Comparison of ENCODE assay signal across 2 cellular contexts in the genomic region with DNA sequence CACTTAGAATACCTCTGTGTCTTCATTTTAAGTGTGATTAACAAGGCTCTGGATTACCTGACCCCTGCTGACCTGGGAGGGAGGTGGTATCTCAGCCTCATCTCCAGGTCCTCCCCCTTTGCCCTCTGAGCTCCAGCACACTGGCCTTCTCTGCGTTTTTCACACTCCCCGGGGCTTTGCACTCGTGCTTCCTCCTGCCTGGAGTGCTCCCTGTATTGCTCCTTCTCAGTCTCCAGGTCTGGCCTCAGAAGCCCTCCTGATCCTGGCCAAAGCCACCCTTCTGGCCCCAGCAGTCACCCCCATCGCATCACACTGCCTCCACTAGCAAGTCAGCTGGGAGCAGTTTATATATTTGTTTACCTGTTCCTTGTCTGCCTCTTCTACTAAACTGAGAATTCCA.
TF ChIP-seq lines count a peak whose summit lies in the region.

No MANE protein-coding gene starts in this region.

TF ChIP-seq in K562, 482 proteins besides CTCF, POLR2A, EP300 and RAD21:
- TF ChIP-seq NR4A1 (CRISPR knock-in tag; IDR thresholded peaks at IDR 0.05): no peak
- TF ChIP-seq NR4A1 (tag; IDR thresholded peaks at IDR 0.05): no peak
- TF ChIP-seq XRCC3 (IDR thresholded peaks at IDR 0.05): no peak
- TF ChIP-seq ZNF263 (CRISPR knock-in tag; IDR thresholded peaks at IDR 0.05; ENCODE audit: borderline replicate concordance): peak; percentile 81
TF ChIP-seq in K562: peak in this region for 1.

TF ChIP-seq in SK-N-SH, 30 proteins besides CTCF, POLR2A, EP300 and RAD21:
- TF ChIP-seq GABPA (IDR thresholded peaks at IDR 0.05; ENCODE audit: low read depth): no peak
- TF ChIP-seq, protein P1, sequence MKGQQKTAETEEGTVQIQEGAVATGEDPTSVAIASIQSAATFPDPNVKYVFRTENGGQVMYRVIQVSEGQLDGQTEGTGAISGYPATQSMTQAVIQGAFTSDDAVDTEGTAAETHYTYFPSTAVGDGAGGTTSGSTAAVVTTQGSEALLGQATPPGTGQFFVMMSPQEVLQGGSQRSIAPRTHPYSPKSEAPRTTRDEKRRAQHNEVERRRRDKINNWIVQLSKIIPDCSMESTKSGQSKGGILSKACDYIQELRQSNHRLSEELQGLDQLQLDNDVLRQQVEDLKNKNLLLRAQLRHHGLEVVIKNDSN (IDR thresholded peaks at IDR 0.05; ENCODE audit: borderline replicate concordance, low read depth): no peak
- TF ChIP-seq POLR2AphosphoS5 (IDR thresholded peaks at IDR 0.05; ENCODE audit: low read depth, low read length): no peak
- TF ChIP-seq CHD2 (IDR thresholded peaks at IDR 0.05; ENCODE audit: low read length, partially characterized antibody): no peak
- no peak for TF ChIP-seq SIN3A (IDR thresholded peaks at IDR 0.05; ENCODE audit: borderline replicate concordance, low read depth, low read length)
- TF ChIP-seq NRF1 (IDR thresholded peaks at IDR 0.05; ENCODE audit: low read depth, low read length): no peak
- no peak for TF ChIP-seq FOXJ3 (CRISPR knock-in tag; IDR thresholded peaks at IDR 0.05)
- no peak for TF ChIP-seq RFX5 (IDR thresholded peaks at IDR 0.05; ENCODE audit: low read length)
